In genomic region chr22:39081557-39081956, GRCh38 we compare ENCODE assay signal across 23 cellular contexts. TPM values are rescaled to one million over a fixed set of nuclear protein-coding genes. Genes with fewer than 3 reads are reported as not detected.
A peak's percentile ranks its signal among the peaks of the same experiment; 100 is the strongest.
DNase-seq lines count a peak whose midpoint lies in the region; ATAC-seq, FAIRE-seq and TF ChIP-seq lines count a peak whose summit lies in the region.
"Had no signal": no experiment of that assay in that cellular context is flagged by ENCODE, and none has a peak within 500 bp of the region (broad histone marks: within the 10 kb centered on the region; RNA-seq: fewer than 3 reads in every experiment).

No MANE protein-coding gene starts in this region.

- no peak for TF ChIP-seq EP300 in GM12878 (IDR thresholded peaks at IDR 0.05; ENCODE audit: borderline replicate concordance in 1 of 2, control insufficient read depth in 1 of 2, low read depth in 2 of 2, low read length in 2 of 2)

- intact Hi-C loops in GM12878 (cut with micrococcal nuclease; ENCODE audit: unreplicated experiment), result loop anchor here (2.0 kb wide), 1 partner anchor 17 kb away; no protein-coding TSS in a partner anchor

- H3K4me1 ChIP-seq in Loucy (ENCODE audit: insufficient read depth, low read length, poor library complexity, severe bottlenecking), result peaks cover 47% of the 10 kb centered on the region
- peaks cover 25% of the 10 kb centered on the region for H3K4me1 ChIP-seq in GM12878 (ENCODE audit: control insufficient read depth, insufficient read depth, low read length)
- H3K4me1 ChIP-seq: BE2C had no signal

- FAIRE-seq in GM12878 (lab: Jason Lieb, UNC), result no peak
- FAIRE-seq: endothelial cell of umbilical vein had no signal

- RAD21 ChIA-PET in GM12878 (lab: Charles Lee; ENCODE audit: unreplicated experiment), result interaction anchor here (1.1 to 7.0 kb wide), 3 partner anchors 17 to 34 kb away, joined by 3 to 57 read pairs (median 7); partner anchors contain the start of gene APOBEC3H

- H3K9me3 Mint-ChIP-seq in activated CD4-positive, alpha-beta T cell treated with anti-CD3 and anti-CD28 coated beads, Interleukin-2, amount 10 ng/mL, durations not matched to agents 7 days and 5 days, result no peaks in the 10 kb centered on the region
- no peaks in the 10 kb centered on the region for H3K9me3 Mint-ChIP-seq in nephron progenitor cell

- H2AFZ ChIP-seq in Loucy (ENCODE audit: low read length), result no peak overlapping the region
- H2AFZ ChIP-seq in GM12878 (ENCODE audit: control insufficient read depth, low read depth, low read length), result no peak overlapping the region

- H3K27me3 ChIP-seq in Loucy (ENCODE audit: insufficient read depth, low read length, poor library complexity, severe bottlenecking), result no peaks in the 10 kb centered on the region
- no peaks in the 10 kb centered on the region for H3K27me3 ChIP-seq in GM12878 (replicated peaks in 1 of 2; ENCODE audit: control insufficient read depth in 2 of 2, insufficient read depth in 2 of 2, low read length in 1 of 2)
- H3K27me3 ChIP-seq: BE2C, left lung, MG63 had no signal

- H3K27me3 Mint-ChIP-seq in activated CD4-positive, alpha-beta T cell treated with anti-CD3 and anti-CD28 coated beads, Interleukin-2, amount 10 ng/mL, durations not matched to agents 7 days and 5 days, result no peaks in the 10 kb centered on the region
- peaks cover 4% of the 10 kb centered on the region for H3K27me3 Mint-ChIP-seq in nephron progenitor cell (ENCODE audit: low read depth, poor library complexity)

- H3K9me3 ChIP-seq in Loucy (ENCODE audit: insufficient read depth, low read depth, low read length) (no peaks in the 10 kb centered on the region), GM12878 (replicated peaks; ENCODE audit: control insufficient read depth, insufficient read depth, low read length) (no peaks in the 10 kb centered on the region)
- H3K9me3 ChIP-seq: BE2C, left lung, MG63, mucosa of descending colon had no signal

- H3K36me3 ChIP-seq in Loucy (ENCODE audit: insufficient read depth, low read length), result no peaks in the 10 kb centered on the region
- peaks cover 1 to 6% of the 10 kb centered on the region in 2 experiments; a peak in 2 of 4 replicates for H3K36me3 ChIP-seq in GM12878 (ENCODE audit: control insufficient read depth in 2 of 2, insufficient read depth in 2 of 2, low read length in 1 of 2)
- H3K36me3 ChIP-seq: BE2C, MG63 had no signal

- peaks cover 53% of the 10 kb centered on the region for H3K36me3 Mint-ChIP-seq in activated CD4-positive, alpha-beta T cell treated with anti-CD3 and anti-CD28 coated beads, Interleukin-2, amount 10 ng/mL, durations not matched to agents 7 days and 5 days (ENCODE audit: low read depth)
- H3K36me3 Mint-ChIP-seq in nephron progenitor cell (ENCODE audit: low read depth), result no peaks in the 10 kb centered on the region

- TF ChIP-seq RAD21 in GM12878 (IDR thresholded peaks at IDR 0.05; ENCODE audit: insufficient read depth, low read depth, low read length), result no peak

- H3K9me2 ChIP-seq in Loucy (replicated peaks; ENCODE audit: low read depth, low read length), result no peaks in the 10 kb centered on the region

- H3K27ac Mint-ChIP-seq in activated CD4-positive, alpha-beta T cell treated with anti-CD3 and anti-CD28 coated beads, Interleukin-2, amount 10 ng/mL, durations not matched to agents 7 days and 5 days, result peak overlapping the region; percentile 74
- H3K27ac Mint-ChIP-seq in nephron progenitor cell, result peak overlapping the region; percentile 43

- H3K4me3 ChIP-seq in Loucy (ENCODE audit: low read length, poor library complexity, severe bottlenecking) (peak overlapping the region; percentile 54), GM12878 (no peak overlapping the region)
- H3K4me3 ChIP-seq: left lung, MG63, mucosa of descending colon had no signal

- in situ Hi-C loops in GM12878 (cut with MboI), result no loop called here

- H3K9ac ChIP-seq in Loucy (ENCODE audit: low read depth, low read length, poor library complexity, severe bottlenecking) (peak overlapping the region; percentile 44), GM12878 (ENCODE audit: control insufficient read depth, insufficient read depth, low read length) (0 out of 2 replicates have a peak overlapping the region, but pooled peaks have one; percentile 7)

- 93% methylated on average over 6 of the region's 8 CpGs for WGBS in GM12878 (ENCODE audit: insufficient coverage, insufficient replicate concordance, low lambda C conversion rate, missing lambda C conversion rate)

- H3F3A ChIP-seq in Loucy (ENCODE audit: low read depth), result peaks cover 4% of the 10 kb centered on the region; the same call in 1 of the 2 replicates

- H4K20me1 ChIP-seq in Loucy (ENCODE audit: insufficient read depth, low read length, poor library complexity, severe bottlenecking) (peaks cover 3% of the 10 kb centered on the region), GM12878 (ENCODE audit: control insufficient read depth, insufficient read depth) (no peaks in the 10 kb centered on the region)

- SMC1A ChIA-PET in GM12878 (lab: Charles Lee; ENCODE audit: uncharacterized antibody, unreplicated experiment), result interaction anchor here (1.0 to 5.3 kb wide), 5 partner anchors 17 to 36 kb away, joined by 3 to 44 read pairs (median 6); partner anchors contain the start of gene APOBEC3H

- no peak for ATAC-seq in GM12878
- no peak for ATAC-seq in HG02981 (IDR thresholded peaks at IDR 0.05; ENCODE audit: unreplicated experiment)
- no peak for ATAC-seq in GM18498 (IDR thresholded peaks at IDR 0.05; ENCODE audit: unreplicated experiment)
- ATAC-seq: left lung, mucosa of descending colon had no signal

- peaks cover 66% of the 10 kb centered on the region for H3K4me1 Mint-ChIP-seq in activated CD4-positive, alpha-beta T cell treated with anti-CD3 and anti-CD28 coated beads, Interleukin-2, amount 10 ng/mL, durations not matched to agents 7 days and 5 days
- peaks cover 65% of the 10 kb centered on the region for H3K4me1 Mint-ChIP-seq in nephron progenitor cell

- peaks cover 53% of the 10 kb centered on the region for H3K79me2 ChIP-seq in Loucy (ENCODE audit: insufficient read depth, low read length)
- H3K79me2 ChIP-seq in GM12878 (ENCODE audit: control insufficient read depth, insufficient read depth, low read length), result peaks cover 34% of the 10 kb centered on the region

- TF ChIP-seq CTCF in Loucy (conservative IDR thresholded peaks at IDR 0.05; ENCODE audit: low read length) (no peak), GM12878 (IDR thresholded peaks at IDR 0.05 in 2 of 3, conservative IDR thresholded peaks at IDR 0.05 in 1 of 3; ENCODE audit: control insufficient read depth in 2 of 3, extremely low read depth in 1 of 3, insufficient read depth in 1 of 3, low read depth in 3 of 3, low read length in 3 of 3) (no peak), nephron progenitor cell (IDR thresholded peaks at IDR 0.05) (no peak)

- TF ChIP-seq POLR2A in GM12878 (IDR thresholded peaks at IDR 0.05; ENCODE audit: low read depth, low read length), result no peak

- DNase-seq in activated CD4-positive, alpha-beta T cell treated with anti-CD3 and anti-CD28 coated beads, Interleukin-2, amount 10 ng/mL, durations not matched to agents 7 days and 5 days, result no peak
- no peak for DNase-seq in activated CD4-positive, alpha-beta T cell treated with anti-CD3 and anti-CD28 coated beads, Interleukin-2, amount 50 U/mL, for 1 hour
- DNase-seq in GM12878 (ENCODE audit: low read depth, low spot score) (no peak), nephron progenitor cell (no peak), HUDEP-2 (lab: John Stamatoyannopoulos, UW; ENCODE audit: unreplicated experiment in 76 of 76) (no peak)
- DNase-seq: activated CD4-positive, alpha-beta T cell treated with anti-CD3 and anti-CD28 coated beads, Interleukin-2, amount 50 U/mL, for 48 hours; activated effector memory CD4-positive, alpha-beta T cell treated with Interleukin-2 at 50 U/mL for 16 hours; amniotic stem cell; BE2C; dermis blood vessel endothelial cell; IMR-90; MG63; NCI-H146; NCI-H748 treated with DMSO at 0.1 percent for 48 hours; retina had no signal

- CTCF ChIA-PET in activated CD4-positive, alpha-beta T cell treated with anti-CD3 and anti-CD28 coated beads, Interleukin-2, amount 10 ng/mL, durations not matched to agents 7 days and 5 days (lab: Charles Lee), result interaction anchor here (1.0 kb wide), 1 partner anchor 37 kb away, joined by 3 read pairs; no protein-coding TSS in a partner anchor
- CTCF ChIA-PET in GM12878 (lab: Yijun Ruan, JAX), result interaction anchor here (1.7 to 3.1 kb wide), 2 partner anchors 17 to 212 kb away, joined by 6 to 15 read pairs; no protein-coding TSS in a partner anchor

- POLR2A ChIA-PET in activated CD4-positive, alpha-beta T cell treated with anti-CD3 and anti-CD28 coated beads, Interleukin-2, amount 10 ng/mL, durations not matched to agents 7 days and 5 days (lab: Charles Lee), result no interaction called here
- POLR2A ChIA-PET in GM12878 (lab: Charles Lee), result interaction anchor here (0.6 to 4.8 kb wide), 4 partner anchors 8 to 331 kb away, joined by 3 to 44 read pairs (median 10); partner anchors contain the start of gene APOBEC3H

- no TSS peak for BruUV-seq in GM12878 (replicated peaks; lab: Mats Ljungman, UMichigan)

- H3K27ac ChIP-seq in GM12878 (ENCODE audit: control insufficient read depth, insufficient read depth), result peak overlapping the region; percentile 52
- H3K27ac ChIP-seq: left lung had no signal

- H3K4me3 Mint-ChIP-seq in activated CD4-positive, alpha-beta T cell treated with anti-CD3 and anti-CD28 coated beads, Interleukin-2, amount 10 ng/mL, durations not matched to agents 7 days and 5 days, result no peak overlapping the region
- no peak overlapping the region for H3K4me3 Mint-ChIP-seq in nephron progenitor cell

- peak overlapping the region; percentile 64 for H3K4me2 ChIP-seq in Loucy (ENCODE audit: low read depth, low read length, poor library complexity, severe bottlenecking)
- H3K4me2 ChIP-seq in GM12878 (ENCODE audit: control insufficient read depth, insufficient read depth), result peak overlapping the region; percentile 75; the same call in 1 of the 2 replicates

RNA-seq across cellular contexts. Expression of gene APOBEC3G, which starts 4.5 kb away (rescaled TPM):
- 10 to 100 TPM; 89.6 to 96.4 TPM for total RNA-seq in activated CD4-positive, alpha-beta T cell treated with anti-CD3 and anti-CD28 coated beads, Interleukin-2, amount 10 ng/mL, durations not matched to agents 7 days and 5 days
- total RNA-seq in GM12878 (2013; cell fraction: nucleolus; rRNA removed), result 104 and 109 TPM in 2 replicates
- total RNA-seq in GM12878 (2014; rRNA removed) (152 and 164 TPM in 2 replicates), GM12878 (2014; rRNA removed; fragmentation: Illumina TruSeq; extraction: Trizol) (127 and 132 TPM in 2 replicates), GM12878 (2021) (102 and 103 TPM in 2 replicates)
- polyA plus RNA-seq in GM12878 (2011; ENCODE audit: low read depth), result 42.7 TPM
- polyA plus RNA-seq in GM12878 (2011; rRNA removed) (170 and 174 TPM in 2 replicates), GM12878 (2014; fragmentation: Illumina TruSeq; extraction: Trizol) (168 and 171 TPM in 2 replicates), GM12878 (2014; fragmentation: Nextera tagmentation; extraction: Ambion mirVana) (100 to 1,000 TPM; 146 to 232 TPM), GM12878 (2014; rRNA removed) (170 and 181 TPM in 2 replicates), GM12878 (2016; fragmentation: Nextera tagmentation; extraction: Ambion mirVana) (100 to 1,000 TPM; 151 to 152 TPM)
- polyA plus RNA-seq in GM12878 (2011; cell fraction: cytosol; rRNA removed), result 156 and 159 TPM in 2 replicates
- polyA plus RNA-seq in GM12878 (2011; cell fraction: nucleus; rRNA removed), result 117 and 133 TPM in 2 replicates
- polyA plus RNA-seq in GM12878 (2012), result 52.0 and 75.4 TPM in 2 replicates
- 122 and 167 TPM in 2 replicates for polyA minus RNA-seq in GM12878 (2011; rRNA and poly(A)+ RNA removed)
- 49.8 and 63.6 TPM in 2 replicates for polyA minus RNA-seq in GM12878 (2011; cell fraction: cytosol; rRNA and poly(A)+ RNA removed)
- polyA minus RNA-seq in GM12878 (2011; cell fraction: nucleus; rRNA and poly(A)+ RNA removed), result 43.2 and 60.9 TPM in 2 replicates

RNA-seq across cellular contexts. Expression of gene APOBEC3H, which starts 15.5 kb away (rescaled TPM):
- total RNA-seq in activated CD4-positive, alpha-beta T cell treated with anti-CD3 and anti-CD28 coated beads, Interleukin-2, amount 10 ng/mL, durations not matched to agents 7 days and 5 days, result 10 to 100 TPM; 46.0 to 54.3 TPM
- 8.9 and 9.1 TPM in 2 replicates for total RNA-seq in GM12878 (2013; cell fraction: nucleolus; rRNA removed)
- total RNA-seq in GM12878 (2014; rRNA removed) (10.9 and 12.6 TPM in 2 replicates), GM12878 (2014; rRNA removed; fragmentation: Illumina TruSeq; extraction: Trizol) (10.0 and 11.2 TPM in 2 replicates), GM12878 (2021) (7.5 and 9.4 TPM in 2 replicates)
- polyA plus RNA-seq in GM12878 (2011; ENCODE audit: low read depth), result 15.9 TPM
- polyA plus RNA-seq in GM12878 (2011; rRNA removed) (8.6 and 11.3 TPM in 2 replicates), GM12878 (2014; fragmentation: Illumina TruSeq; extraction: Trizol) (16.0 and 18.0 TPM in 2 replicates), GM12878 (2014; fragmentation: Nextera tagmentation; extraction: Ambion mirVana) (10 to 100 TPM; 20.3 to 23.0 TPM), GM12878 (2014; rRNA removed) (16.5 and 18.4 TPM in 2 replicates), GM12878 (2016; fragmentation: Nextera tagmentation; extraction: Ambion mirVana) (10 to 100 TPM; 14.6 to 15.0 TPM)
- 12.7 and 13.6 TPM in 2 replicates for polyA plus RNA-seq in GM12878 (2011; cell fraction: cytosol; rRNA removed)
- polyA plus RNA-seq in GM12878 (2011; cell fraction: nucleus; rRNA removed), result 12.1 and 14.9 TPM in 2 replicates
- 13.0 and 14.2 TPM in 2 replicates for polyA plus RNA-seq in GM12878 (2012)
- polyA minus RNA-seq in GM12878 (2011; rRNA and poly(A)+ RNA removed), result 11.8 and 23.2 TPM in 2 replicates
- polyA minus RNA-seq in GM12878 (2011; cell fraction: cytosol; rRNA and poly(A)+ RNA removed), result 4.5 and 5.5 TPM in 2 replicates
- 18.3 and 20.2 TPM in 2 replicates for polyA minus RNA-seq in GM12878 (2011; cell fraction: nucleus; rRNA and poly(A)+ RNA removed)
- total RNA-seq: cardiac septum, dermis blood vessel endothelial cell, endothelial cell of umbilical vein, urinary bladder had no signal
- polyA plus RNA-seq: endothelial cell of umbilical vein, IMR-90 had no signal

RNA-seq across cellular contexts. Expression of gene APOBEC3F, which starts 40.9 kb away (rescaled TPM):
- total RNA-seq in activated CD4-positive, alpha-beta T cell treated with anti-CD3 and anti-CD28 coated beads, Interleukin-2, amount 10 ng/mL, durations not matched to agents 7 days and 5 days, result 10 to 100 TPM; 27.9 to 33.8 TPM
- total RNA-seq in GM12878 (2013; cell fraction: nucleolus; rRNA removed), result 16.3 and 17.2 TPM in 2 replicates
- total RNA-seq in GM12878 (2014; rRNA removed) (10.9 and 13.1 TPM in 2 replicates), GM12878 (2014; rRNA removed; fragmentation: Illumina TruSeq; extraction: Trizol) (7.4 and 7.7 TPM in 2 replicates), GM12878 (2021) (29.1 and 30.6 TPM in 2 replicates)
- polyA plus RNA-seq in GM12878 (2011; ENCODE audit: low read depth), result 9.6 TPM
- polyA plus RNA-seq in GM12878 (2011; rRNA removed) (4.7 and 7.8 TPM in 2 replicates), GM12878 (2014; fragmentation: Illumina TruSeq; extraction: Trizol) (13.7 and 17.8 TPM in 2 replicates), GM12878 (2014; fragmentation: Nextera tagmentation; extraction: Ambion mirVana) (1 to 10 TPM; 7.5 to 9.6 TPM), GM12878 (2014; rRNA removed) (13.3 and 14.7 TPM in 2 replicates), GM12878 (2016; fragmentation: Nextera tagmentation; extraction: Ambion mirVana) (10 to 100 TPM; 20.9 to 26.5 TPM)
- 7.3 and 8.6 TPM in 2 replicates for polyA plus RNA-seq in GM12878 (2011; cell fraction: cytosol; rRNA removed)
- polyA plus RNA-seq in GM12878 (2011; cell fraction: nucleus; rRNA removed), result 7.7 and 7.9 TPM in 2 replicates
- polyA plus RNA-seq in GM12878 (2012), result 11.1 TPM in 2 replicates
- polyA minus RNA-seq in GM12878 (2011; rRNA and poly(A)+ RNA removed), result 11.8 and 20.1 TPM in 2 replicates
- 7.2 and 10.8 TPM in 2 replicates for polyA minus RNA-seq in GM12878 (2011; cell fraction: cytosol; rRNA and poly(A)+ RNA removed)
- polyA minus RNA-seq in GM12878 (2011; cell fraction: nucleus; rRNA and poly(A)+ RNA removed), result 13.9 and 15.3 TPM in 2 replicates
